Comparison of ENCODE assay signal across 26 cellular contexts in the genomic region with DNA sequence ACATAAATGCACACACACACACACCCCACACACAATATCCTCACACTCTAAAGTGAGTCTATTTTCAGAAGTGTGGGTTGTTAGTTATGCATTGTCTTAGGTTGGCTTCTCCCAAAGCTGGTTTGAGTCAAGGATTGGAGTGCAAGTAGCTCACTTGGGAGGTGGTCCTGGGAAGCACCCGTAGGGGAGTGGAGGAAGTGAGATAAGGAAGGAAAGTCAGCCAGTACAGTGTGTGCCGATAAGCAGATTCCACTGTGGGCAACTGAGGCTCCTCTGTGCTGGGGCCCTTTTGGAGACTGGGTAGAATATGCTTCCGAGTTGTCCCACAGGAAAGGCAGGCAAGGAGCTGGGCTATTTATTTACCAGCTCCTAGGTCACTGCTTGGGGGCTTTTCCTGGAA.
"Had no signal": no experiment of that assay in that cellular context is flagged by ENCODE, and none has a peak within 500 bp of the region (broad histone marks: within the 10 kb centered on the region; RNA-seq: fewer than 3 reads in every experiment).

No MANE protein-coding gene starts in this region.

- H3K27ac ChIP-seq: esophagus muscularis mucosa, gastrocnemius medialis, parathyroid adenoma, stomach, suprapubic skin, tibial nerve, WERI-Rb-1 had no signal

- H3K4me3 ChIP-seq: esophagus muscularis mucosa, gastrocnemius medialis, stomach, suprapubic skin, tibial nerve had no signal

- H3K4me1 Mint-ChIP-seq: activated T-helper 17 cell treated with anti-CD3 and anti-CD28 coated beads, Interleukin-2, amount 50 U/mL, for 72 hours; brain; stimulated activated effector memory CD8-positive, alpha-beta T cell treated with anti-CD3 and anti-CD28 coated beads, Interleukin-12 subunit alpha, Interleukin-12 subunit beta, amount 100 ng/mL, for 72 hours had no signal

- H3K4me3 Mint-ChIP-seq: activated CD8-positive, alpha-beta T cell treated with anti-CD3 and anti-CD28 coated beads, Interleukin-2, amount 10 ng/mL, durations not matched to agents 7 days and 5 days; activated T-helper 17 cell treated with anti-CD3 and anti-CD28 coated beads, Interleukin-2, amount 50 U/mL, for 72 hours; brain; dendritic cell treated with granulocyte-macrophage colony-stimulating factor and Interleukin-4, amounts not matched to agents 40 ng/mL and 50 ng/mL, for 4 days; mesothelial cell of epicardium; natural killer cell treated with Interleukin-12 subunit alpha and Interleukin-12 subunit beta and Interleukin-15 and Interleukin-18, amount 100 ng/mL, for 72 hours; stimulated activated effector memory CD8-positive, alpha-beta T cell treated with anti-CD3 and anti-CD28 coated beads, Interleukin-12 subunit alpha, Interleukin-12 subunit beta, amount 100 ng/mL, for 72 hours; T-helper 1 cell treated with Interleukin-12 subunit alpha and Interleukin-12 subunit beta and Interleukin-4 antibody, amounts not matched to agents 30 μg/mL and 1 μg/mL, for 36 hours had no signal

- H3K27me3 ChIP-seq: esophagus muscularis mucosa, gastrocnemius medialis, stomach, suprapubic skin, tibial nerve had no signal

- H3K27me3 Mint-ChIP-seq: activated T-helper 17 cell treated with anti-CD3 and anti-CD28 coated beads, Interleukin-2, amount 50 U/mL, for 72 hours; brain; dendritic cell treated with granulocyte-macrophage colony-stimulating factor and Interleukin-4, amounts not matched to agents 40 ng/mL and 50 ng/mL, for 4 days had no signal

- H3K36me3 ChIP-seq: esophagus muscularis mucosa, gastrocnemius medialis, suprapubic skin, WERI-Rb-1 had no signal

- DNase-seq: activated CD4-positive, alpha-beta T cell treated with anti-CD3 and anti-CD28 coated beads for 1 hour; activated CD4-positive, alpha-beta T cell treated with anti-CD3 and anti-CD28 coated beads, Interleukin-2, amount 50 U/mL, for 1 hour; activated CD8-positive, alpha-beta T cell treated with anti-CD3 and anti-CD28 coated beads, Interleukin-2, amount 10 ng/mL, durations not matched to agents 7 days and 5 days; activated T-cell treated with anti-CD3 and anti-CD28 coated beads, Interleukin-2, amount 50 U/mL, for 1 hour; aorta; caudate nucleus; effector CD4-positive, alpha-beta T cell; gastrocnemius medialis; kidney; small intestine; stimulated activated CD4-positive, alpha-beta T cell treated with anti-CD3 and anti-CD28 coated beads, Interleukin-2, amount 100 ng/mL, for 24 hours; stomach; T1000; WERI-Rb-1 had no signal

- H3K36me3 Mint-ChIP-seq: activated naive CD4-positive, alpha-beta T cell treated with anti-CD3 and anti-CD28 coated beads, Interleukin-2, amount 50 U/mL, for 72 hours; mesothelial cell of epicardium; natural killer cell treated with Interleukin-12 subunit alpha and Interleukin-12 subunit beta and Interleukin-15 and Interleukin-18, amount 100 ng/mL, for 72 hours; stimulated activated effector memory CD8-positive, alpha-beta T cell treated with anti-CD3 and anti-CD28 coated beads, Interleukin-12 subunit alpha, Interleukin-12 subunit beta, amount 100 ng/mL, for 72 hours had no signal

- H3K4me1 ChIP-seq: gastrocnemius medialis, stomach, suprapubic skin had no signal

- H3K27ac Mint-ChIP-seq: activated CD8-positive, alpha-beta T cell treated with anti-CD3 and anti-CD28 coated beads, Interleukin-2, amount 10 ng/mL, durations not matched to agents 7 days and 5 days; activated naive CD4-positive, alpha-beta T cell treated with anti-CD3 and anti-CD28 coated beads, Interleukin-2, amount 50 U/mL, for 72 hours; activated T-helper 17 cell treated with anti-CD3 and anti-CD28 coated beads, Interleukin-2, amount 50 U/mL, for 72 hours; brain; dendritic cell treated with granulocyte-macrophage colony-stimulating factor and Interleukin-4, amounts not matched to agents 40 ng/mL and 50 ng/mL, for 4 days; mesothelial cell of epicardium; natural killer cell treated with Interleukin-12 subunit alpha and Interleukin-12 subunit beta and Interleukin-15 and Interleukin-18, amount 100 ng/mL, for 72 hours; stimulated activated effector memory CD8-positive, alpha-beta T cell treated with anti-CD3 and anti-CD28 coated beads, Interleukin-12 subunit alpha, Interleukin-12 subunit beta, amount 100 ng/mL, for 72 hours; T-helper 1 cell treated with Interleukin-12 subunit alpha and Interleukin-12 subunit beta and Interleukin-4 antibody, amounts not matched to agents 30 μg/mL and 1 μg/mL, for 36 hours had no signal
